ENCODE assay signal across 23 cellular contexts in the genomic region with DNA sequence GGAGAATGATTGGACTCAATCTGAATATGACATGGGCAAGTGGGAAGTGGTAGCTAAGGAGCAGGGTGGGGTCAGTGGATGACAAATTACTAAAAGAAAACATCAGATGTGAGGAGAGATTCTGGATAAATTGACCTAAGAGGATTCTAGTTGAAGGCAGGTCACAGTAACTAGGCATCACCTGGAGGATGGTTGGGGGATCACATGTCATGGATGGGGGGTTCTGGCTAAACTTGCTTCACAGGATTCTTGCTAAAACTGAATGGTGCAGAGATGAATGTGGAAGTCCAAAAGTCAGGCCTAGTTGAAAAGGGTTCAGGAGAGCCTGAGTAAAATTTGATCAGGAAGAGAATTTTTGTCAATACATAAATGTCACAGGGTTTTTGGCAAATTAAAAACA.
"Had no signal": no experiment of that assay in that cellular context is flagged by ENCODE, and none has a peak within 500 bp of the region (broad histone marks: within the 10 kb centered on the region; RNA-seq: fewer than 3 reads in every experiment).

No MANE protein-coding gene starts in this region.

- H3K9me3 Mint-ChIP-seq: naive thymus-derived CD8-positive, alpha-beta T cell; stimulated activated naive B cell treated with anti-CD40 and anti-IgM and Interleukin-4, amounts not matched to agents 10 μg/mL and 1 μg/mL and 100 μg/mL, for 72 hours; stimulated activated naive CD8-positive, alpha-beta T cell treated with anti-CD3 and anti-CD28 coated beads, Interleukin-15, amount 100 ng/mL, for 72 hours had no signal

- H3K4me1 Mint-ChIP-seq: stimulated activated naive B cell treated with anti-CD40 and anti-IgM and Interleukin-4, amounts not matched to agents 10 μg/mL and 1 μg/mL and 100 μg/mL, for 72 hours; stimulated activated naive CD8-positive, alpha-beta T cell treated with anti-CD3 and anti-CD28 coated beads, Interleukin-15, amount 100 ng/mL, for 72 hours had no signal

- H3K4me1 ChIP-seq: esophagus squamous epithelium, gastroesophageal sphincter, psoas muscle, spleen, testis, tibial nerve, upper lobe of right lung, vagina had no signal

- H3K36me3 ChIP-seq: esophagus squamous epithelium, gastroesophageal sphincter, neutrophil, spleen, upper lobe of right lung, vagina had no signal

- H3K36me3 Mint-ChIP-seq: naive thymus-derived CD8-positive, alpha-beta T cell; stimulated activated naive B cell treated with anti-CD40 and anti-IgM and Interleukin-4, amounts not matched to agents 10 μg/mL and 1 μg/mL and 100 μg/mL, for 72 hours had no signal

- H3K27me3 ChIP-seq: esophagus squamous epithelium, gastroesophageal sphincter, neutrophil, spleen, testis, tibial nerve, upper lobe of right lung, vagina had no signal

- H3K4me3 Mint-ChIP-seq: naive thymus-derived CD8-positive, alpha-beta T cell; stimulated activated naive B cell treated with anti-CD40 and anti-IgM and Interleukin-4, amounts not matched to agents 10 μg/mL and 1 μg/mL and 100 μg/mL, for 72 hours; stimulated activated naive CD8-positive, alpha-beta T cell treated with anti-CD3 and anti-CD28 coated beads, Interleukin-15, amount 100 ng/mL, for 72 hours had no signal

- H3K27me3 Mint-ChIP-seq: naive thymus-derived CD8-positive, alpha-beta T cell; stimulated activated naive B cell treated with anti-CD40 and anti-IgM and Interleukin-4, amounts not matched to agents 10 μg/mL and 1 μg/mL and 100 μg/mL, for 72 hours; stimulated activated naive CD8-positive, alpha-beta T cell treated with anti-CD3 and anti-CD28 coated beads, Interleukin-15, amount 100 ng/mL, for 72 hours had no signal

- ATAC-seq: gastroesophageal sphincter; left colon; left ventricle myocardium superior; mucosa of descending colon; naive thymus-derived CD8-positive, alpha-beta T cell; psoas muscle; sciatic nerve; stimulated activated naive B cell treated with anti-CD40 and anti-IgM and Interleukin-4, amounts not matched to agents 10 μg/mL and 1 μg/mL and 100 μg/mL, for 72 hours; stimulated activated naive CD8-positive, alpha-beta T cell treated with anti-CD3 and anti-CD28 coated beads, Interleukin-15, amount 100 ng/mL, for 72 hours; upper lobe of right lung had no signal

- DNase-seq: effector memory CD4-positive, alpha-beta T cell; esophagus squamous epithelium; foreskin fibroblast; glutamatergic neuron; left colon; left ventricle myocardium superior; mucosa of descending colon; naive thymus-derived CD8-positive, alpha-beta T cell; psoas muscle; spleen; stimulated activated CD4-positive, alpha-beta T cell treated with anti-CD3 and anti-CD28 coated beads, Interleukin-15, amount 100 ng/mL, for 24 hours; stimulated activated CD4-positive, alpha-beta T cell treated with anti-CD3 and anti-CD28 coated beads, Interleukin-1b, Interleukin-23, amount 100 ng/mL, for 48 hours; stimulated activated CD4-positive, alpha-beta T cell treated with anti-CD3 and anti-CD28 coated beads, Interleukin-4, amount 100 ng/mL, for 24 hours; stimulated activated naive B cell treated with anti-CD40 and anti-IgM and Interleukin-4, amounts not matched to agents 10 μg/mL and 1 μg/mL and 100 μg/mL, for 72 hours; stimulated activated naive CD8-positive, alpha-beta T cell treated with anti-CD3 and anti-CD28 coated beads, Interleukin-15, amount 100 ng/mL, for 72 hours; testis; upper lobe of right lung had no signal

- H3K4me3 ChIP-seq: esophagus squamous epithelium, gastroesophageal sphincter, lung, mucosa of descending colon, psoas muscle, spleen, testis, tibial nerve, upper lobe of right lung, vagina had no signal

- H3K9me3 ChIP-seq: esophagus squamous epithelium, gastroesophageal sphincter, mucosa of descending colon, neutrophil, psoas muscle, spleen, testis, tibial nerve, upper lobe of right lung, vagina had no signal

- H3K27ac ChIP-seq: esophagus squamous epithelium, gastroesophageal sphincter, neutrophil, psoas muscle, spleen, testis, tibial nerve, upper lobe of right lung, vagina had no signal

- H3K27ac Mint-ChIP-seq: stimulated activated naive B cell treated with anti-CD40 and anti-IgM and Interleukin-4, amounts not matched to agents 10 μg/mL and 1 μg/mL and 100 μg/mL, for 72 hours; stimulated activated naive CD8-positive, alpha-beta T cell treated with anti-CD3 and anti-CD28 coated beads, Interleukin-15, amount 100 ng/mL, for 72 hours had no signal
